Comparison of ENCODE assay signal across 31 cellular contexts in genomic region chr6:81853975-81854374, GRCh38.
"Had no signal": no experiment of that assay in that cellular context is flagged by ENCODE, and none has a peak within 500 bp of the region (broad histone marks: within the 10 kb centered on the region; RNA-seq: fewer than 3 reads in every experiment).

No MANE protein-coding gene starts in this region.

- H3K4me2 ChIP-seq: neural progenitor cell, smooth muscle cell had no signal

- H3K9me3 Mint-ChIP-seq: natural killer cell; nephron; neural progenitor cell; stimulated activated memory B cell treated with anti-CD40 and anti-IgM and Interleukin-4, amounts not matched to agents 10 μg/mL and 1 μg/mL and 100 μg/mL, for 72 hours; type B pancreatic cell had no signal

- H3K27me3 Mint-ChIP-seq: progenitor cell of endocrine pancreas; stimulated activated memory B cell treated with anti-CD40 and anti-IgM and Interleukin-4, amounts not matched to agents 10 μg/mL and 1 μg/mL and 100 μg/mL, for 72 hours; stimulated activated naive CD8-positive, alpha-beta T cell treated with anti-CD3 and anti-CD28 coated beads, Interleukin-15, amount 100 ng/mL, for 72 hours; type B pancreatic cell had no signal

- H3K27ac ChIP-seq: neural progenitor cell, ovary, parathyroid adenoma, psoas muscle, skin epidermis, spleen, suprapubic skin, testis, tibial artery, transverse colon, upper lobe of right lung, uterus had no signal

- H3K4me1 Mint-ChIP-seq: natural killer cell; nephron; neural progenitor cell; stimulated activated memory B cell treated with anti-CD40 and anti-IgM and Interleukin-4, amounts not matched to agents 10 μg/mL and 1 μg/mL and 100 μg/mL, for 72 hours; stimulated activated naive CD8-positive, alpha-beta T cell treated with anti-CD3 and anti-CD28 coated beads, Interleukin-15, amount 100 ng/mL, for 72 hours had no signal

- H3K27ac Mint-ChIP-seq: natural killer cell; nephron; neural progenitor cell; progenitor cell of endocrine pancreas; stimulated activated memory B cell treated with anti-CD40 and anti-IgM and Interleukin-4, amounts not matched to agents 10 μg/mL and 1 μg/mL and 100 μg/mL, for 72 hours; stimulated activated naive CD8-positive, alpha-beta T cell treated with anti-CD3 and anti-CD28 coated beads, Interleukin-15, amount 100 ng/mL, for 72 hours; type B pancreatic cell had no signal

- H3K9ac ChIP-seq: neural progenitor cell, parathyroid adenoma had no signal

- H3K9me3 ChIP-seq: ovary, psoas muscle, spleen, suprapubic skin, testis, tibial artery, transverse colon, upper lobe of right lung, uterus had no signal

- H3K4me1 ChIP-seq: neural progenitor cell, parathyroid adenoma, psoas muscle, spleen, suprapubic skin, testis, transverse colon, upper lobe of right lung, uterus had no signal

- H3K79me2 ChIP-seq: parathyroid adenoma had no signal

- H2AFZ ChIP-seq: neural progenitor cell, parathyroid adenoma had no signal

- H3K27me3 ChIP-seq: neural progenitor cell, ovary, spleen, suprapubic skin, testis, tibial artery, transverse colon, upper lobe of right lung had no signal

- H3K36me3 Mint-ChIP-seq: natural killer cell; neural progenitor cell; stimulated activated memory B cell treated with anti-CD40 and anti-IgM and Interleukin-4, amounts not matched to agents 10 μg/mL and 1 μg/mL and 100 μg/mL, for 72 hours; type B pancreatic cell had no signal

- ATAC-seq: natural killer cell; psoas muscle; right cardiac atrium; sciatic nerve; stimulated activated memory B cell treated with anti-CD40 and anti-IgM and Interleukin-4, amounts not matched to agents 10 μg/mL and 1 μg/mL and 100 μg/mL, for 72 hours; stimulated activated naive CD8-positive, alpha-beta T cell treated with anti-CD3 and anti-CD28 coated beads, Interleukin-15, amount 100 ng/mL, for 72 hours; stimulated activated naive CD8-positive, alpha-beta T cell treated with anti-CD3 and anti-CD28 coated beads, Interleukin-15, Interleukin-2, amounts not matched to agents 100 U/mL and 50 U/mL, for 24 hours; upper lobe of right lung had no signal

- DNase-seq: natural killer cell; occipital lobe; ovary; posterior cingulate gyrus; psoas muscle; right cardiac atrium; spleen; stimulated activated CD4-positive, alpha-beta T cell treated with anti-CD3 and anti-CD28 coated beads, Interleukin-12 subunit alpha, Interleukin-12 subunit beta, amount 100 ng/mL, for 4 hours; stimulated activated CD4-positive, alpha-beta T cell treated with anti-CD3 and anti-CD28 coated beads, Interleukin-1b, Interleukin-23, amount 100 ng/mL, for 48 hours; stimulated activated CD4-positive, alpha-beta T cell treated with anti-CD3 and anti-CD28 coated beads, Interleukin-4, amount 100 ng/mL, for 1 hour; stimulated activated CD4-positive, alpha-beta T cell treated with anti-CD3 and anti-CD28 coated beads, Interleukin-4, amount 100 ng/mL, for 4 hours; stimulated activated CD8-positive, alpha-beta memory T cell treated with anti-CD3 and anti-CD28 coated beads, Interleukin-4, amount 100 ng/mL, for 48 hours; stimulated activated naive CD4-positive, alpha-beta T cell; stimulated activated naive CD8-positive, alpha-beta T cell treated with anti-CD3 and anti-CD28 coated beads, Interleukin-15, amount 100 ng/mL, for 72 hours; stimulated activated naive CD8-positive, alpha-beta T cell treated with anti-CD3 and anti-CD28 coated beads, Interleukin-15, Interleukin-2, amounts not matched to agents 100 U/mL and 50 U/mL, for 24 hours; substantia nigra; testis; tibial artery; transverse colon; upper lobe of right lung; uterus had no signal

- H3K4me3 ChIP-seq: neural progenitor cell, ovary, psoas muscle, skin epidermis, smooth muscle cell, spleen, suprapubic skin, testis, tibial artery, transverse colon, upper lobe of right lung, uterus had no signal

- H3K36me3 ChIP-seq: neural progenitor cell, ovary, spleen, suprapubic skin, tibial artery, transverse colon, upper lobe of right lung, uterus had no signal

- H3K4me3 Mint-ChIP-seq: natural killer cell; nephron; neural progenitor cell; stimulated activated memory B cell treated with anti-CD40 and anti-IgM and Interleukin-4, amounts not matched to agents 10 μg/mL and 1 μg/mL and 100 μg/mL, for 72 hours; stimulated activated naive CD8-positive, alpha-beta T cell treated with anti-CD3 and anti-CD28 coated beads, Interleukin-15, amount 100 ng/mL, for 72 hours; type B pancreatic cell had no signal
